27 cellular contexts compared by ENCODE assay signal in the genomic region with DNA sequence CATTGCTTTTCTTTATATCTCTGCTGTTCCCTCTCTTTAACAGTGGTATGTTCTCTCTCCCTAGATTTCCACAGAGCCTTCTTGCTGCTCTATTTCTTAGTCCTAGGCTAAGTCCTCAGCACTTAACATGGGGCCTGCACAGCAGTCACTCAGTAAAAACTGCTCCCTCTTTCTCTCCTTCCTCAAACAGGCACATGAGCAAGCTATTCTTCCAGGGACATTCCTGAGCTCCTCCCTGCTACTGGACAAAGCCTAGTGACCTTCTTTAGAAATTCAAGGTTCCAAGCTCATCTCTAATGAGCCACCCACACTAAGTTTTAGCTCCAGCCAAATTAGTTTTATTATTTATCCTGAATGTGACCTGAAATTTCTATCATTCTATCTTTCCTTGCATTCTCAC.
"Had no signal": no experiment of that assay in that cellular context is flagged by ENCODE, and none has a peak within 500 bp of the region (broad histone marks: within the 10 kb centered on the region; RNA-seq: fewer than 3 reads in every experiment).

No MANE protein-coding gene starts in this region.

- H3K27me3 Mint-ChIP-seq: activated CD4-positive, alpha-beta memory T cell treated with anti-CD3 and anti-CD28 coated beads, Interleukin-2, amount 10 ng/mL, durations not matched to agents 7 days and 5 days; activated CD4-positive, alpha-beta T cell treated with anti-CD3 and anti-CD28 coated beads, Interleukin-2, amount 10 ng/mL, durations not matched to agents 7 days and 5 days; activated naive CD4-positive, alpha-beta T cell treated with anti-CD3 and anti-CD28 coated beads, Interleukin-2, amount 10 ng/mL, durations not matched to agents 7 days and 5 days; activated naive CD8-positive, alpha-beta T cell treated with anti-CD3 and anti-CD28 coated beads, Interleukin-2, amount 10 ng/mL, durations not matched to agents 7 days and 5 days had no signal

- H3K27ac ChIP-seq: ascending aorta, breast epithelium, cardiac muscle cell, colonic mucosa had no signal

- ATAC-seq: activated naive CD4-positive, alpha-beta T cell treated with anti-CD3 and anti-CD28 coated beads, Interleukin-2, amount 50 U/mL, for 72 hours; activated T-cell treated with anti-CD3 and anti-CD28 coated beads, Interleukin-2, amount 50 U/mL, for 72 hours; esophagus mucosa had no signal

- H3K36me3 ChIP-seq: ascending aorta, breast epithelium, cardiac muscle cell, colonic mucosa had no signal

- H3K9me3 Mint-ChIP-seq: activated CD4-positive, alpha-beta memory T cell treated with anti-CD3 and anti-CD28 coated beads, Interleukin-2, amount 10 ng/mL, durations not matched to agents 7 days and 5 days; activated CD4-positive, alpha-beta T cell treated with anti-CD3 and anti-CD28 coated beads, Interleukin-2, amount 10 ng/mL, durations not matched to agents 7 days and 5 days; activated naive CD4-positive, alpha-beta T cell treated with anti-CD3 and anti-CD28 coated beads, Interleukin-2, amount 10 ng/mL, durations not matched to agents 7 days and 5 days; activated naive CD4-positive, alpha-beta T cell treated with anti-CD3 and anti-CD28 coated beads, Interleukin-2, amount 50 U/mL, for 72 hours; activated naive CD8-positive, alpha-beta T cell treated with anti-CD3 and anti-CD28 coated beads, Interleukin-2, amount 10 ng/mL, durations not matched to agents 7 days and 5 days; activated T-cell treated with anti-CD3 and anti-CD28 coated beads, Interleukin-2, amount 50 U/mL, for 24 hours; activated T-cell treated with anti-CD3 and anti-CD28 coated beads, Interleukin-2, amount 50 U/mL, for 72 hours; brain; endodermal cell had no signal

- H3K4me3 Mint-ChIP-seq: activated CD4-positive, alpha-beta memory T cell treated with anti-CD3 and anti-CD28 coated beads, Interleukin-2, amount 10 ng/mL, durations not matched to agents 7 days and 5 days; activated CD4-positive, alpha-beta T cell treated with anti-CD3 and anti-CD28 coated beads, Interleukin-2, amount 10 ng/mL, durations not matched to agents 7 days and 5 days; activated naive CD4-positive, alpha-beta T cell treated with anti-CD3 and anti-CD28 coated beads, Interleukin-2, amount 10 ng/mL, durations not matched to agents 7 days and 5 days; activated naive CD8-positive, alpha-beta T cell treated with anti-CD3 and anti-CD28 coated beads, Interleukin-2, amount 10 ng/mL, durations not matched to agents 7 days and 5 days; activated T-cell treated with anti-CD3 and anti-CD28 coated beads, Interleukin-2, amount 50 U/mL, for 24 hours; activated T-cell treated with anti-CD3 and anti-CD28 coated beads, Interleukin-2, amount 50 U/mL, for 72 hours; brain; endodermal cell had no signal

- H3K4me3 ChIP-seq: ascending aorta, breast epithelium, cardiac muscle cell, colonic mucosa had no signal

- H3K36me3 Mint-ChIP-seq: activated naive CD4-positive, alpha-beta T cell treated with anti-CD3 and anti-CD28 coated beads, Interleukin-2, amount 10 ng/mL, durations not matched to agents 7 days and 5 days; activated naive CD4-positive, alpha-beta T cell treated with anti-CD3 and anti-CD28 coated beads, Interleukin-2, amount 50 U/mL, for 72 hours; activated naive CD8-positive, alpha-beta T cell treated with anti-CD3 and anti-CD28 coated beads, Interleukin-2, amount 10 ng/mL, durations not matched to agents 7 days and 5 days; brain had no signal

- H3K27me3 ChIP-seq: ascending aorta, breast epithelium, cardiac muscle cell, colonic mucosa had no signal

- DNase-seq: activated CD4-positive, alpha-beta memory T cell treated with anti-CD3 and anti-CD28 coated beads, Interleukin-2, amount 10 ng/mL, durations not matched to agents 7 days and 5 days; activated CD4-positive, alpha-beta T cell treated with anti-CD3 and anti-CD28 coated beads for 1 hour; activated CD4-positive, alpha-beta T cell treated with anti-CD3 and anti-CD28 coated beads for 4 hours; activated CD4-positive, alpha-beta T cell treated with anti-CD3 and anti-CD28 coated beads, Interleukin-2, amount 10 ng/mL, durations not matched to agents 7 days and 5 days; activated CD4-positive, alpha-beta T cell treated with anti-CD3 and anti-CD28 coated beads, Interleukin-2, amount 50 U/mL, for 4 hours; activated CD8-positive, alpha-beta memory T cell treated with anti-CD3 and anti-CD28 coated beads, Interleukin-2, amount 50 U/mL, for 48 hours; activated gamma-delta T cell; activated naive CD4-positive, alpha-beta T cell; activated naive CD4-positive, alpha-beta T cell treated with anti-CD3 and anti-CD28 coated beads, Interleukin-2, amount 10 ng/mL, durations not matched to agents 7 days and 5 days; activated naive CD8-positive, alpha-beta T cell treated with anti-CD3 and anti-CD28 coated beads, Interleukin-2, amount 10 ng/mL, durations not matched to agents 7 days and 5 days; activated T-cell treated with anti-CD3 and anti-CD28 coated beads for 4 hours; activated T-cell treated with anti-CD3 and anti-CD28 coated beads, Interleukin-2, amount 50 U/mL, for 24 hours; activated T-cell treated with anti-CD3 and anti-CD28 coated beads, Interleukin-2, amount 50 U/mL, for 72 hours; central memory CD4-positive, alpha-beta T cell; cerebellar nuclear complex; colonic mucosa; effector memory CD4-positive, alpha-beta T cell; foreskin fibroblast; glutamatergic neuron; T-helper 2 cell had no signal

- H3K4me1 ChIP-seq: ascending aorta, breast epithelium, colonic mucosa had no signal

- H3K4me1 Mint-ChIP-seq: activated CD4-positive, alpha-beta memory T cell treated with anti-CD3 and anti-CD28 coated beads, Interleukin-2, amount 10 ng/mL, durations not matched to agents 7 days and 5 days; activated CD4-positive, alpha-beta T cell treated with anti-CD3 and anti-CD28 coated beads, Interleukin-2, amount 10 ng/mL, durations not matched to agents 7 days and 5 days; activated naive CD4-positive, alpha-beta T cell treated with anti-CD3 and anti-CD28 coated beads, Interleukin-2, amount 10 ng/mL, durations not matched to agents 7 days and 5 days; activated naive CD8-positive, alpha-beta T cell treated with anti-CD3 and anti-CD28 coated beads, Interleukin-2, amount 10 ng/mL, durations not matched to agents 7 days and 5 days; brain had no signal

- H3K27ac Mint-ChIP-seq: activated CD4-positive, alpha-beta memory T cell treated with anti-CD3 and anti-CD28 coated beads, Interleukin-2, amount 10 ng/mL, durations not matched to agents 7 days and 5 days; activated CD4-positive, alpha-beta T cell treated with anti-CD3 and anti-CD28 coated beads, Interleukin-2, amount 10 ng/mL, durations not matched to agents 7 days and 5 days; activated naive CD4-positive, alpha-beta T cell treated with anti-CD3 and anti-CD28 coated beads, Interleukin-2, amount 10 ng/mL, durations not matched to agents 7 days and 5 days; activated naive CD4-positive, alpha-beta T cell treated with anti-CD3 and anti-CD28 coated beads, Interleukin-2, amount 50 U/mL, for 72 hours; activated naive CD8-positive, alpha-beta T cell treated with anti-CD3 and anti-CD28 coated beads, Interleukin-2, amount 10 ng/mL, durations not matched to agents 7 days and 5 days; activated T-cell treated with anti-CD3 and anti-CD28 coated beads, Interleukin-2, amount 50 U/mL, for 24 hours; activated T-cell treated with anti-CD3 and anti-CD28 coated beads, Interleukin-2, amount 50 U/mL, for 72 hours; brain; endodermal cell had no signal

- H3K9me3 ChIP-seq: ascending aorta, breast epithelium, colonic mucosa had no signal
